Comparison of ENCODE assay signal across 8 cellular contexts in the genomic region with DNA sequence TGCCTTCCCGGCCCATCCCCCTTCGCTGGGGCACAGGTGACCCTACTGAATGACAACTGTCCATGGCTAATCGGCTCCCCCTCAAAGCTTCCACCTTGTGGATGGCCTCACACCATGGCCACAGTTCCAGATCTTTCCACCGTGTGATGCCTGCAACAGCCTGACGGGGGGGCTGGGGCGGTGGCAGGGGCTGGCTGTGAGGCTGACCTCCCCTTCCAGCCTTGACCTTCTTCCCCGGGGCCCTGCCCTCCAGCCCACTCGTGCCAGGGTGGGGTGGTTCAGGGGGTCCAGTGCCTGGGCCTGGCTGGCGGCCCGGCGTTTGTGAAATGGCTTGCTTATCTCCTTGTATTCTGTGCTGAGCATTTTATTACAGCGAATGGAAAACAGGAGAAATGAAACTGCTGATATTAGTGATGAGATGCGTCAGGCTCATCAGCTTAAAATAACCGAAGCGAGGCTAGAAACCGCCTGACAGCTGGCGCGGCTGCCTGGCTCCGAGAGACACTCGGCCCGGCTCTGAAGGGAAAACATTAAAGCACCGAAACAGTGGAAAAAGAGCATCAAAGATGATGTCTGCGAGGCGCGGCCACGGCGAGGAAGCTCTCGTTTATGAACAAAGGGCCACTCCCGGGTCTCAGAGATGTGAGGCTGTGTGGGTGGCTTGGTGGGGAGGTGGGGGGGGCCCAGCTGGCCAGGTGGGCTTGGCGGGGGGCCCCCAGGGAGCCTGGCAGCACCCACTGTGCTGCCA. TPM values are rescaled to one million over a fixed set of nuclear protein-coding genes. Genes with fewer than 3 reads are reported as not detected.
DNase-seq lines count a peak whose midpoint lies in the region; ATAC-seq, FAIRE-seq and TF ChIP-seq lines count a peak whose summit lies in the region.

No MANE protein-coding gene starts in this region.

- H3K27me3 ChIP-seq in esophagus (ENCODE audit: control insufficient read depth in 1 of 2, insufficient read depth in 2 of 2, low read length in 2 of 2), result no peaks in the 10 kb centered on the region
- peaks cover 0 to 5% (median 0%) of the 10 kb centered on the region in 4 donors for H3K27me3 ChIP-seq in pancreas
- H3K27me3 ChIP-seq in vagina, result no peaks in the 10 kb centered on the region

- peaks cover 0 to 6% of the 10 kb centered on the region in 2 donors for H3K9me3 ChIP-seq in esophagus (ENCODE audit: control insufficient read depth in 2 of 2, insufficient read depth in 1 of 2, low read depth in 1 of 2, low read length in 1 of 2)
- no peaks in the 10 kb centered on the region for H3K9me3 ChIP-seq in pancreas
- H3K9me3 ChIP-seq in vagina, result no peaks in the 10 kb centered on the region

- in situ Hi-C loops in GM13977 (cut with MboI; ENCODE audit: low pct_unique_long_range_greater_than_20kb, low sequenced_read_pairs, unreplicated experiment), result no loop called here

- FAIRE-seq in pancreas (lab: Jason Lieb, UNC), result no peak

- peak in 1 of 2 donors; percentile 4 for TF ChIP-seq POLR2A in vagina (IDR thresholded peaks at IDR 0.05)

- peak overlapping the region; percentile 95 for H3K27ac Mint-ChIP-seq in activated CD4-positive, alpha-beta memory T cell treated with anti-CD3 and anti-CD28 coated beads for 36 hours

- ATAC-seq in HG02973 (IDR thresholded peaks at IDR 0.05; ENCODE audit: unreplicated experiment), result peak; percentile 41
- peak in 3 of 4 donors; percentile 36 to 70 (median 48) for ATAC-seq in pancreas

- H3K36me3 Mint-ChIP-seq in activated CD4-positive, alpha-beta memory T cell treated with anti-CD3 and anti-CD28 coated beads for 36 hours, result peaks cover 19% of the 10 kb centered on the region

- CTCF ChIA-PET in activated CD4-positive, alpha-beta memory T cell treated with anti-CD3 and anti-CD28 coated beads for 36 hours (lab: Charles Lee), result interaction anchor here (0.6 to 2.3 kb wide), 9 partner anchors 9 to 176 kb away, joined by 3 to 14 read pairs (median 4); a partner anchor contains a TSS

- DNase-seq in GM13977 (ENCODE audit: low spot score), result peak; percentile 92
- peak; percentile 85 for DNase-seq in activated CD4-positive, alpha-beta memory T cell treated with anti-CD3 and anti-CD28 coated beads for 36 hours
- DNase-seq in pancreas, result peak in 3 of 6 donors; percentile 15 to 67 (median 56)
- no peak for DNase-seq in vagina (ENCODE audit: extremely low spot score in 2 of 2)
- DNase-seq in NCI-H146 (lab: John Stamatoyannopoulos, UW), result no peak
- no peak for DNase-seq in DMS79 (lab: John Stamatoyannopoulos, UW)

- H3K9me3 Mint-ChIP-seq in activated CD4-positive, alpha-beta memory T cell treated with anti-CD3 and anti-CD28 coated beads for 36 hours, result no peaks in the 10 kb centered on the region

- peaks cover 4% of the 10 kb centered on the region for H3K27me3 Mint-ChIP-seq in activated CD4-positive, alpha-beta memory T cell treated with anti-CD3 and anti-CD28 coated beads for 36 hours

- H3K4me1 ChIP-seq in esophagus (ENCODE audit: control insufficient read depth in 2 of 2, insufficient read depth in 2 of 2, low read length in 1 of 2) (peaks cover 5 to 18% of the 10 kb centered on the region in 2 donors), pancreas (no peaks in the 10 kb centered on the region), vagina (peaks cover 31% of the 10 kb centered on the region)

- no peak overlapping the region for H3K4me3 ChIP-seq in esophagus (ENCODE audit: low read depth in 1 of 2, low read length in 2 of 2)
- no peak overlapping the region for H3K4me3 ChIP-seq in pancreas
- peak overlapping the region; percentile 27 to 34 for H3K4me3 ChIP-seq in vagina

- intact Hi-C loops in activated CD4-positive, alpha-beta memory T cell treated with anti-CD3 and anti-CD28 coated beads for 36 hours (cut with micrococcal nuclease), result loop anchor here (1.0 to 10.0 kb wide), 4 partner anchors 15 to 1295 kb away; a partner anchor contains a TSS
- intact Hi-C loops in pancreas (cut with DNase I) (no loop called here), vagina (cut with DNase I) (no loop called here)

- WGBS in esophagus, 2 donors, result 17 to 21% methylated on average over 30 of the region's 30 CpGs
- WGBS in pancreas, 2 donors, result 46 to 50% methylated on average over 30 of the region's 30 CpGs

- peaks cover 0 to 3% of the 10 kb centered on the region in 2 donors for H3K36me3 ChIP-seq in esophagus (ENCODE audit: control insufficient read depth in 2 of 2, insufficient read depth in 2 of 2, low read length in 1 of 2)
- no peaks in the 10 kb centered on the region for H3K36me3 ChIP-seq in pancreas
- H3K36me3 ChIP-seq in vagina, result no peaks in the 10 kb centered on the region

- POLR2A ChIA-PET in activated CD4-positive, alpha-beta memory T cell treated with anti-CD3 and anti-CD28 coated beads for 36 hours (lab: Charles Lee), result interaction anchor here (0.8 to 3.2 kb wide), 12 partner anchors 9 to 129 kb away, joined by 3 to 21 read pairs (median 4); a partner anchor contains a TSS

- peaks cover 57% of the 10 kb centered on the region for H3K4me1 Mint-ChIP-seq in activated CD4-positive, alpha-beta memory T cell treated with anti-CD3 and anti-CD28 coated beads for 36 hours (ENCODE audit: low read depth)

- TF ChIP-seq CTCF in GM13977 (IDR thresholded peaks at IDR 0.05; ENCODE audit: extremely low read depth, insufficient read depth, missing control alignments) (no peak), pancreas (IDR thresholded peaks at IDR 0.05) (no peak), vagina (IDR thresholded peaks at IDR 0.05) (peak in 1 of 3 experiments; percentile 23)

- peak overlapping the region; percentile 68 to 69 for H3K27ac ChIP-seq in esophagus (ENCODE audit: low read depth in 2 of 2, low read length in 1 of 2)
- peak overlapping the region in 2 of 4 donors; percentile 33 to 63 for H3K27ac ChIP-seq in pancreas
- H3K27ac ChIP-seq in vagina, result peak overlapping the region; percentile 90

- H3K4me3 Mint-ChIP-seq in activated CD4-positive, alpha-beta memory T cell treated with anti-CD3 and anti-CD28 coated beads for 36 hours, result peak overlapping the region; percentile 90

RNA-seq across cellular contexts. Expression of a gene that starts 0.9 kb away (rescaled TPM):
- total RNA-seq in activated CD4-positive, alpha-beta memory T cell treated with anti-CD3 and anti-CD28 coated beads for 36 hours, result 10 to 100 TPM; 47.4 to 47.6 TPM
- polyA plus RNA-seq in esophagus, result under 1 TPM; 0.54 to 0.73 TPM
- under 1 TPM in 5 of 6 donors, not detected in 1; 0.14 to 0.63 (median 0.29) TPM for total RNA-seq in pancreas
- polyA plus RNA-seq in pancreas, result under 1 TPM; 0.09 to 0.23 TPM
- total RNA-seq in vagina, result 3.9 TPM

RNA-seq across cellular contexts. Expression of a gene that starts 9.9 kb away (rescaled TPM):
- under 1 TPM; 0.10 to 0.12 TPM for total RNA-seq in activated CD4-positive, alpha-beta memory T cell treated with anti-CD3 and anti-CD28 coated beads for 36 hours
- polyA plus RNA-seq in esophagus, result under 1 TPM; 0.06 to 0.28 TPM
- not detected for total RNA-seq in pancreas
- polyA plus RNA-seq in pancreas, result under 1 TPM; 0.02 to 0.19 TPM
- not detected for total RNA-seq in vagina

RNA-seq across cellular contexts. Expression of a gene that starts 50.6 kb away (rescaled TPM):
- total RNA-seq in activated CD4-positive, alpha-beta memory T cell treated with anti-CD3 and anti-CD28 coated beads for 36 hours, result under 1 TPM; 0.31 to 0.36 TPM
- polyA plus RNA-seq in esophagus (under 1 TPM in 1 of 2 donors, not detected in 1; 0.04 TPM), pancreas (under 1 TPM; 0.31 to 0.42 TPM)
- total RNA-seq in pancreas (not detected), vagina (not detected)

Comparison
In these comparisons a context has a peak if more than half of its experiments do, and no peak if none do; other contexts are left out.
1. DNase-seq: peak in GM13977 (single experiment) and activated CD4-positive, alpha-beta memory T cell treated with anti-CD3 and anti-CD28 coated beads for 36 hours (single experiment); none in vagina (0 of 2), NCI-H146 (single experiment) and DMS79 (single experiment).
2. H3K4me3 ChIP-seq: peak in vagina (2 of 2); none in esophagus (0 of 2) and pancreas (0 of 4).